Comparison of ENCODE assay signal across 1 cellular context in genomic region chr6:116405147-116405546, GRCh38.
TF ChIP-seq lines count a peak whose summit lies in the region.

No MANE protein-coding gene starts in this region.

TF ChIP-seq in K562, 482 proteins besides CTCF, POLR2A, EP300 and RAD21 (continued from another document):
- TF ChIP-seq ZNF407 (IDR thresholded peaks at IDR 0.05; ENCODE audit: low read depth) (no peak), HDAC2 (IDR thresholded peaks at IDR 0.05) (no peak), TAF9B (IDR thresholded peaks at IDR 0.05; ENCODE audit: partially characterized antibody) (no peak), NBN (IDR thresholded peaks at IDR 0.05; ENCODE audit: low read depth) (no peak), FOXA3 (CRISPR knock-in tag; conservative IDR thresholded peaks at IDR 0.05 in 1 of 2, IDR thresholded peaks at IDR 0.05 in 1 of 2) (no peak), ZNF584 (CRISPR knock-in tag; IDR thresholded peaks at IDR 0.05; ENCODE audit: low read depth) (no peak), ERF (CRISPR knock-in tag; IDR thresholded peaks at IDR 0.05) (no peak), RBM22 (IDR thresholded peaks at IDR 0.05; ENCODE audit: low read depth, low read length, poor library complexity, severe bottlenecking) (no peak), NCOA4 (IDR thresholded peaks at IDR 0.05; ENCODE audit: partially characterized antibody) (no peak), TAF15 (IDR thresholded peaks at IDR 0.05; ENCODE audit: low read depth, low read length) (no peak), ZNF197 (CRISPR knock-in tag; IDR thresholded peaks at IDR 0.05; ENCODE audit: low read depth) (no peak), POLR2AphosphoS5 (IDR thresholded peaks at IDR 0.05; ENCODE audit: control insufficient read depth, insufficient read depth, low read depth, low read length) (no peak), ILF3 (IDR thresholded peaks at IDR 0.05; ENCODE audit: borderline replicate concordance) (no peak), KDM5B (IDR thresholded peaks at IDR 0.05; ENCODE audit: insufficient replicate concordance, low read depth, low read length) (no peak), GABPB1 (CRISPR knock-in tag; IDR thresholded peaks at IDR 0.05) (no peak)
